In genomic region chr6:28383235-28384142, GRCh38 we compare ENCODE assay signal across 9 cellular contexts. TPM values are rescaled to one million over a fixed set of nuclear protein-coding genes. Genes with fewer than 3 reads are reported as not detected.
DNase-seq lines count a peak whose midpoint lies in the region; ATAC-seq and TF ChIP-seq lines count a peak whose summit lies in the region.
"Had no signal": no experiment of that assay in that cellular context is flagged by ENCODE, and none has a peak within 500 bp of the region (broad histone marks: within the 10 kb centered on the region; RNA-seq: fewer than 3 reads in every experiment).

No MANE protein-coding gene starts in this region.

- H3K36me3 Mint-ChIP-seq in activated naive CD8-positive, alpha-beta T cell, result peaks cover 42% of the 10 kb centered on the region
- H3K36me3 Mint-ChIP-seq in glutamatergic neuron (ENCODE audit: unreplicated experiment), result peaks cover 5% of the 10 kb centered on the region
- H3K36me3 Mint-ChIP-seq in neural progenitor cell, result peaks cover 57% of the 10 kb centered on the region

- H3K27me3 ChIP-seq in neural progenitor cell, result no peaks in the 10 kb centered on the region
- H3K27me3 ChIP-seq: SJSA1 had no signal

- 15% methylated on average over 31 of the region's 31 CpGs for WGBS in urinary bladder

- TF ChIP-seq CTCF in AG09309 (IDR thresholded peaks at IDR 0.05; ENCODE audit: control insufficient read depth, insufficient read depth, low read depth, low read length, missing control alignments), result peak; percentile 9
- TF ChIP-seq CTCF in glutamatergic neuron (IDR thresholded peaks at IDR 0.05; ENCODE audit: partially characterized antibody, unreplicated experiment), result peak; percentile 71
- TF ChIP-seq CTCF in neural progenitor cell (IDR thresholded peaks at IDR 0.05), result peak; percentile 71

- peak; percentile 35 for TF ChIP-seq POLR2A in GM18526 (IDR thresholded peaks at IDR 0.05; ENCODE audit: extremely low read depth, insufficient read length)

- H3F3A ChIP-seq in neural progenitor cell (ENCODE audit: low read depth), result peaks cover 39% of the 10 kb centered on the region

- peaks cover 80% of the 10 kb centered on the region for H3K79me2 ChIP-seq in neural progenitor cell (ENCODE audit: low read depth)

- H2AFZ ChIP-seq in neural progenitor cell (replicated peaks), result peak overlapping the region; percentile 67

- H3K4me3 Mint-ChIP-seq in activated naive CD8-positive, alpha-beta T cell, result peak overlapping the region; percentile 81
- H3K4me3 Mint-ChIP-seq in glutamatergic neuron (ENCODE audit: unreplicated experiment) (peak overlapping the region; percentile 97), neural progenitor cell (peak overlapping the region; percentile 81)

- H3K27me3 Mint-ChIP-seq in activated naive CD8-positive, alpha-beta T cell, result no peaks in the 10 kb centered on the region
- H3K27me3 Mint-ChIP-seq in glutamatergic neuron (ENCODE audit: unreplicated experiment), result no peaks in the 10 kb centered on the region
- no peaks in the 10 kb centered on the region for H3K27me3 Mint-ChIP-seq in neural progenitor cell (ENCODE audit: insufficient read depth, low read depth)

- peak overlapping the region; percentile 75 for H3K4me2 ChIP-seq in neural progenitor cell

- H4K20me1 ChIP-seq in neural progenitor cell (ENCODE audit: low read depth), result peaks cover 40% of the 10 kb centered on the region

- peaks cover 38% of the 10 kb centered on the region for H3K36me3 ChIP-seq in neural progenitor cell
- peaks cover 6% of the 10 kb centered on the region for H3K36me3 ChIP-seq in urinary bladder (ENCODE audit: insufficient read depth)

- H3K27ac Mint-ChIP-seq in activated naive CD8-positive, alpha-beta T cell, result peak overlapping the region; percentile 50
- H3K27ac Mint-ChIP-seq in glutamatergic neuron (ENCODE audit: unreplicated experiment) (peak overlapping the region; percentile 97), neural progenitor cell (peak overlapping the region; percentile 68)

- H3K4me3 ChIP-seq in AG09309 (ENCODE audit: control insufficient read depth, low read depth, low read length) (peak overlapping the region; percentile 24), neural progenitor cell (peak overlapping the region; percentile 58), urinary bladder (ENCODE audit: low read depth, low read length) (peak overlapping the region; percentile 52)
- H3K4me3 ChIP-seq: SJSA1 had no signal

- peaks cover 10% of the 10 kb centered on the region for H3K4me1 ChIP-seq in neural progenitor cell
- H3K4me1 ChIP-seq in urinary bladder (ENCODE audit: insufficient read depth), result no peaks in the 10 kb centered on the region
- H3K4me1 ChIP-seq: SJSA1 had no signal

- peaks cover under 1% of the 10 kb centered on the region for H3K9me3 ChIP-seq in neural progenitor cell (ENCODE audit: low read depth)

- peak; percentile 92 for ATAC-seq in HG03045 (IDR thresholded peaks at IDR 0.05; ENCODE audit: unreplicated experiment)

- peaks cover 28% of the 10 kb centered on the region for H3K4me1 Mint-ChIP-seq in activated naive CD8-positive, alpha-beta T cell (ENCODE audit: low read depth)
- H3K4me1 Mint-ChIP-seq in glutamatergic neuron (ENCODE audit: low read depth, unreplicated experiment) (peaks cover 16% of the 10 kb centered on the region), neural progenitor cell (peaks cover 9% of the 10 kb centered on the region)

- DNase-seq in AG09309 (ENCODE audit: low read depth), result no peak
- DNase-seq in NCI-H526 (lab: John Stamatoyannopoulos, UW), result peak; percentile 82 to 94
- peak; percentile 86 for DNase-seq in glutamatergic neuron
- DNase-seq in neural progenitor cell (ENCODE audit: low spot score), result peak; percentile 95

- no peak overlapping the region for H3K27ac ChIP-seq in neural progenitor cell
- peak overlapping the region; percentile 70 for H3K27ac ChIP-seq in urinary bladder (ENCODE audit: low read depth)
- H3K27ac ChIP-seq: SJSA1 had no signal

- H3K9me3 Mint-ChIP-seq in activated naive CD8-positive, alpha-beta T cell (ENCODE audit: low read depth), result no peaks in the 10 kb centered on the region
- H3K9me3 Mint-ChIP-seq in glutamatergic neuron (ENCODE audit: unreplicated experiment) (peaks cover 2% of the 10 kb centered on the region), neural progenitor cell (peaks cover 3% of the 10 kb centered on the region)

- no peak overlapping the region for H3K9ac ChIP-seq in neural progenitor cell

RNA-seq across cellular contexts. Expression of gene ZSCAN12, which starts 16.1 kb away (rescaled TPM):
- total RNA-seq in glutamatergic neuron (ENCODE audit: unreplicated experiment), result 16.7 TPM
- 15.1 and 20.7 TPM in 2 replicates for total RNA-seq in neural progenitor cell (ENCODE audit: low replicate concordance)
- 14.4 TPM for total RNA-seq in urinary bladder
- polyA plus RNA-seq in urinary bladder, result 4.7 TPM

RNA-seq across cellular contexts. Expression of gene ZKSCAN3, which starts 33.7 kb away (rescaled TPM):
- 16.0 TPM for total RNA-seq in glutamatergic neuron (ENCODE audit: unreplicated experiment)
- 9.0 and 12.3 TPM in 2 replicates for total RNA-seq in neural progenitor cell (ENCODE audit: low replicate concordance)
- total RNA-seq in urinary bladder, result 7.5 TPM
- 3.1 TPM for polyA plus RNA-seq in urinary bladder

RNA-seq across cellular contexts. Expression of gene ZSCAN31, which starts 47.5 kb away (rescaled TPM):
- total RNA-seq in glutamatergic neuron (ENCODE audit: unreplicated experiment) (6.9 TPM), neural progenitor cell (ENCODE audit: low replicate concordance) (6.6 and 8.3 TPM in 2 replicates), urinary bladder (21.5 TPM)
- 10.1 TPM for polyA plus RNA-seq in urinary bladder

RNA-seq across cellular contexts. Expression of gene ZSCAN23, which starts 59.8 kb away (rescaled TPM):
- total RNA-seq in glutamatergic neuron (ENCODE audit: unreplicated experiment) (18.2 TPM), neural progenitor cell (ENCODE audit: low replicate concordance) (20.4 and 21.3 TPM in 2 replicates), urinary bladder (15.5 TPM)
- 3.5 TPM for polyA plus RNA-seq in urinary bladder

Comparison
In these comparisons a context has a peak if more than half of its experiments do, and no peak if none do; other contexts are left out.
1. CTCF ChIP-seq: peak in every context shown above with its lines; median percentile 71 in glutamatergic neuron; 71 in neural progenitor cell; 9 in AG09309.